In the genomic region with DNA sequence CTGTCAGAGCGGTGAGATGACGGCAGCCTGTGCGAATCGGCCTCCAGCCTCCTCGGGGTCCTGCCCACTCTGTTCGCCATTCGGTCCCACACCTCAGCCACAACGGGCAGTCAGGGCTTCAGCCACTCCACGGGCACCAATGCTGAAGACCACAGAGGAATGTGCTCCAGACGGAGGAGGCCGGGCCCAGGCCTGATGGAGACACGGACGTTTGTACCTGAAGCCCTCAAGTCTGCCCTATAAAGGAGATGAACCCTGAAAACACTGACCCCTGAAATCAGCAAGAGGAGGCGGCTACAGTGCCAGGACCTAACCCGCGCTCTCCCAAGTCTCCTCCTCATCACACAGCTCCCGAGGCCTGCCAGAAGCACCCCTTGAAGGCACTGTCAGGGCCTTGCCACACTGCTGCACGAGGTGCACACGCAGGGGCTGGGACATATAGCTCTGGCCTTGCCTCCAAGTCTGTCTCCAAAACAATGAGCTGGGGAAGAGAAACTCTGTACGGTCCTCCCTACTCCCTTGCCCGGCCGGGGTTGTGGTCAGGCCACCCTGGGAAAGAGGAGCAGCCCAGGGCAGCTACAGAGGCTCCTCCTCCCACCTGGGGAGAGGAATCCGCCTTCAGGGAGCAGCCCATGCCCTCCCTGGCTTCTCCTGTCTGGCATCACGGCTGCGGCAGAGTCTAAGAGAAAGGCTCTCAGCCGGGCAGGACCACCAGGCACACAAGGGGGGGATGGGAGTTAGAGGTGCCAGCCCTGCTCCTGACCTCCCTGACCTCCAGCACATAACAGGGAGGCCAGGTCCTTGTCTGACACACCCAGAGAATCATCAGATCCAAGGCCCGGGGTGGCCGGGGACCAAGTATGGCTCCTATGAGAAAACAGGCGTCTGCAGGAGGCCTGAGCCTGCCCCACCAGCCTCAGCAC, we compare ENCODE assay signal across 17 cellular contexts.
DNase-seq lines count a peak whose midpoint lies in the region; ATAC-seq, FAIRE-seq and TF ChIP-seq lines count a peak whose summit lies in the region.
"Had no signal": no experiment of that assay in that cellular context is flagged by ENCODE, and none has a peak within 500 bp of the region (broad histone marks: within the 10 kb centered on the region; RNA-seq: fewer than 3 reads in every experiment).

No MANE protein-coding gene starts in this region.

- H3K27ac Mint-ChIP-seq in osteocyte (ENCODE audit: unreplicated experiment), result no peak overlapping the region
- H3K27ac Mint-ChIP-seq: CD8-positive, alpha-beta memory T cell had no signal

- H3K27ac ChIP-seq in left ventricle myocardium inferior (replicated peaks), result no peak overlapping the region
- no peak overlapping the region for H3K27ac ChIP-seq in kidney (ENCODE audit: low read depth in 2 of 2, low read length in 2 of 2)
- H3K27ac ChIP-seq in upper lobe of right lung, result no peak overlapping the region
- no peak overlapping the region for H3K27ac ChIP-seq in PC-3 (ENCODE audit: low read length)
- H3K27ac ChIP-seq: BLaER1 had no signal

- peaks cover 12% of the 10 kb centered on the region for H3K9me3 Mint-ChIP-seq in osteocyte (ENCODE audit: unreplicated experiment)
- H3K9me3 Mint-ChIP-seq: CD8-positive, alpha-beta memory T cell had no signal

- DNase-seq in cardiac septum (ENCODE audit: low spot score), result peak; percentile 58
- no peak for DNase-seq in left ventricle myocardium inferior
- DNase-seq in kidney, result peak; percentile 59
- DNase-seq in osteocyte (ENCODE audit: extremely low spot score, unreplicated experiment), result peak; percentile 82
- peak; percentile 59 for DNase-seq in upper lobe of right lung
- no peak for DNase-seq in amygdala (lab: John Stamatoyannopoulos, UW)
- DNase-seq in PC-3, result no peak
- DNase-seq in retina, result no peak
- DNase-seq: DMS79, HCEC 1CT, NCI-H187, NCI-H446, NCI-H748 treated with DMSO at 0.1 percent for 48 hours had no signal

- H2AFZ ChIP-seq in PC-3 (ENCODE audit: low read length), result no peak overlapping the region

- no peak overlapping the region for H3K9ac ChIP-seq in kidney (ENCODE audit: low read length in 2 of 2)
- no peak overlapping the region for H3K9ac ChIP-seq in PC-3 (ENCODE audit: low read length)
- H3K9ac ChIP-seq: BLaER1 had no signal

- H3K4me3 ChIP-seq in left ventricle myocardium inferior (no peak overlapping the region), kidney (ENCODE audit: low read length in 2 of 2) (no peak overlapping the region), upper lobe of right lung (no peak overlapping the region), PC-3 (ENCODE audit: low read length) (no peak overlapping the region)
- H3K4me3 ChIP-seq: BLaER1 had no signal

- BruUV-seq in PC-3 (replicated peaks; lab: Mats Ljungman, UMichigan), result no TSS peak

- H3F3A ChIP-seq in PC-3 (ENCODE audit: low read length, unreplicated experiment), result no peaks in the 10 kb centered on the region

- H3K9me3 ChIP-seq in left ventricle myocardium inferior (replicated peaks) (no peaks in the 10 kb centered on the region), kidney (ENCODE audit: control insufficient read depth in 1 of 2, low read length in 2 of 2) (no peaks in the 10 kb centered on the region), upper lobe of right lung (no peaks in the 10 kb centered on the region), PC-3 (ENCODE audit: low read length) (no peaks in the 10 kb centered on the region)
- H3K9me3 ChIP-seq: BLaER1 had no signal

- no peaks in the 10 kb centered on the region for H3K36me3 ChIP-seq in left ventricle myocardium inferior
- no peaks in the 10 kb centered on the region for H3K36me3 ChIP-seq in kidney (ENCODE audit: control insufficient read depth in 1 of 2, insufficient read depth in 2 of 2, low read length in 2 of 2)
- no peaks in the 10 kb centered on the region for H3K36me3 ChIP-seq in upper lobe of right lung
- no peaks in the 10 kb centered on the region for H3K36me3 ChIP-seq in PC-3 (ENCODE audit: low read depth, low read length)
- H3K36me3 ChIP-seq: BLaER1 had no signal

- H3K4me1 Mint-ChIP-seq in osteocyte (ENCODE audit: unreplicated experiment), result no peaks in the 10 kb centered on the region
- H3K4me1 Mint-ChIP-seq: CD8-positive, alpha-beta memory T cell had no signal

- no peak overlapping the region for H3K4me3 Mint-ChIP-seq in osteocyte (ENCODE audit: unreplicated experiment)
- H3K4me3 Mint-ChIP-seq: CD8-positive, alpha-beta memory T cell had no signal

- no peaks in the 10 kb centered on the region for H3K4me1 ChIP-seq in left ventricle myocardium inferior
- H3K4me1 ChIP-seq in kidney (ENCODE audit: control insufficient read depth in 1 of 2, insufficient read depth in 1 of 2, low read depth in 1 of 2, low read length in 2 of 2), result no peaks in the 10 kb centered on the region
- H3K4me1 ChIP-seq in upper lobe of right lung, result no peaks in the 10 kb centered on the region
- H3K4me1 ChIP-seq in PC-3 (ENCODE audit: insufficient read depth, low read length), result no peaks in the 10 kb centered on the region
- H3K4me1 ChIP-seq: BLaER1 had no signal

- POLR2A ChIA-PET in PC-3 (lab: Charles Lee; ENCODE audit: unreplicated experiment), result no interaction called here

- CTCF ChIA-PET in PC-3 (lab: Charles Lee), result no interaction called here

- no peaks in the 10 kb centered on the region for H3K27me3 Mint-ChIP-seq in osteocyte (ENCODE audit: unreplicated experiment)

- no peaks in the 10 kb centered on the region for H3K36me3 Mint-ChIP-seq in osteocyte (ENCODE audit: unreplicated experiment)
- H3K36me3 Mint-ChIP-seq: CD8-positive, alpha-beta memory T cell had no signal

- FAIRE-seq in kidney (lab: Jason Lieb, UNC), result no peak
- FAIRE-seq: A204.1, D721Med had no signal

- no peak overlapping the region for H3K4me2 ChIP-seq in PC-3 (ENCODE audit: low read length)
- H3K4me2 ChIP-seq: BLaER1 had no signal

- H4K20me1 ChIP-seq in PC-3 (ENCODE audit: low read length), result no peaks in the 10 kb centered on the region
- H4K20me1 ChIP-seq: BLaER1 had no signal

- no peaks in the 10 kb centered on the region for H3K9me2 ChIP-seq in PC-3 (replicated peaks; ENCODE audit: low read length)

- peaks cover 22% of the 10 kb centered on the region for H3K27me3 ChIP-seq in left ventricle myocardium inferior (ENCODE audit: low read depth)
- no peaks in the 10 kb centered on the region for H3K27me3 ChIP-seq in upper lobe of right lung
- no peaks in the 10 kb centered on the region for H3K27me3 ChIP-seq in PC-3 (ENCODE audit: low read length)
- H3K27me3 ChIP-seq: BLaER1 had no signal

- H3K79me2 ChIP-seq in PC-3 (ENCODE audit: low read length), result no peaks in the 10 kb centered on the region

- no peak for TF ChIP-seq CTCF in left ventricle myocardium inferior (IDR thresholded peaks at IDR 0.05; ENCODE audit: borderline replicate concordance)
- TF ChIP-seq CTCF in kidney (IDR thresholded peaks at IDR 0.05; ENCODE audit: borderline replicate concordance, extremely low read depth, insufficient read depth), result no peak
- TF ChIP-seq CTCF in osteocyte (IDR thresholded peaks at IDR 0.05), result no peak
- TF ChIP-seq CTCF in upper lobe of right lung (IDR thresholded peaks at IDR 0.05), result no peak
- no peak for TF ChIP-seq CTCF in PC-3 (conservative IDR thresholded peaks at IDR 0.05; ENCODE audit: low read depth, low read length)

- ATAC-seq in upper lobe of right lung (no peak), PC-3 (no peak)

- intact Hi-C loops in cardiac septum (cut with DNase I) (no loop called here), left ventricle myocardium inferior (cut with micrococcal nuclease) (no loop called here), kidney (cut with DNase I) (no loop called here), upper lobe of right lung (cut with DNase I) (no loop called here), PC-3 (cut with micrococcal nuclease) (no loop called here)

Comparison
In these comparisons a context has a peak if more than half of its experiments do, and no peak if none do; other contexts are left out.
1. DNase-seq: peak in cardiac septum (single experiment), kidney (single experiment), osteocyte (single experiment) and upper lobe of right lung (single experiment); none in left ventricle myocardium inferior (single experiment), amygdala (0 of 56), PC-3 (single experiment) and retina (single experiment).